ENCODE assay signal across 12 cellular contexts in the genomic region with DNA sequence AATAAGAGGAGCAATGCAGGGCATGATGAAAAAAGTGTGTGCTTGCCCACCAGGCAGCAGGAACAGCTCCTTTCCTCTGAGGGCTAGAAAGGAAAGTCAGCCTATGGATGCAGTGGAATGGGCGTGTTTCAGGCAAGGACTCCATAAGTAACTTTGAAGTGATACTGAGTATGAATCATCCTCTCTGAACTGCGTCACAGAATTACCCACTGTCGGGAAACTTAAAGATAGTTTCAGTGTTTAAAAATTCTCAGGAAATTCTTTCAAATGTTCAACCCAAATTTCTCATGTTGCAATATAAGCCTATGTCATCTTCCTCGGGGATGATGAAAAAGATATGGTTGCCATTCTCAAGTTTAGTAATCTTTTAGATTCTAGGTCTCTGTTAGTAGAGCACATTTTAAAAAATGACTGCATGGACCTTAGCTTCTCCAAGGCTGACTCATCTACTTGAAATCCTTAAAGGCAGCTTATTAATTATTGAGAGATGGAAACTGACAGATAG. TPM values are rescaled to one million over a fixed set of nuclear protein-coding genes. Genes with fewer than 3 reads are reported as not detected.
DNase-seq lines count a peak whose midpoint lies in the region; ATAC-seq and TF ChIP-seq lines count a peak whose summit lies in the region.
"Had no signal": no experiment of that assay in that cellular context is flagged by ENCODE, and none has a peak within 500 bp of the region (broad histone marks: within the 10 kb centered on the region; RNA-seq: fewer than 3 reads in every experiment).

No MANE protein-coding gene starts in this region.

- H3K4me3 Mint-ChIP-seq in T-cell (no peak overlapping the region), neural progenitor cell (no peak overlapping the region), endodermal cell (no peak overlapping the region)
- H3K4me3 Mint-ChIP-seq: stimulated activated naive CD8-positive, alpha-beta T cell treated with anti-CD3 and anti-CD28 coated beads, Interleukin-15, Interleukin-2, amounts not matched to agents 100 ng/mL and 50 ng/mL, for 24 hours had no signal

- H3K23ac ChIP-seq in mesenchymal stem cell (ENCODE audit: low read length in 2 of 2) = no peak overlapping the region

- no peak overlapping the region for H2BK12ac ChIP-seq in mesenchymal stem cell (ENCODE audit: low read length in 2 of 2)

- no peak overlapping the region for H2BK15ac ChIP-seq in mesenchymal stem cell (ENCODE audit: low read depth, poor library complexity, severe bottlenecking)

- TF ChIP-seq CTCF in astrocyte of the cerebellum (IDR thresholded peaks at IDR 0.05; ENCODE audit: low read depth, low read length, missing control alignments) (no peak), neural progenitor cell (IDR thresholded peaks at IDR 0.05) (no peak), endodermal cell (conservative IDR thresholded peaks at IDR 0.05) (no peak)

- CTCF ChIA-PET in T-cell (lab: Charles Lee) = interaction anchor here in 1 of 2 donors (1.1 kb wide), 1 partner anchor 12 kb away, joined by 3 read pairs; no protein-coding TSS in a partner anchor

- H3K27ac ChIP-seq in mesenchymal stem cell (ENCODE audit: low read length, poor library complexity, severe bottlenecking) (peak overlapping the region; percentile 42), neural progenitor cell (no peak overlapping the region), endodermal cell (ENCODE audit: low read depth, low read length) (no peak overlapping the region)
- no peak overlapping the region for H3K27ac ChIP-seq in effector memory CD4-positive, alpha-beta T cell (ENCODE audit: insufficient read depth, low read length, poor library complexity, severe bottlenecking)
- H3K27ac ChIP-seq: prostate gland had no signal

- no peak overlapping the region for H4K8ac ChIP-seq in mesenchymal stem cell (ENCODE audit: low read length)

- in situ Hi-C loops in astrocyte of the cerebellum (cut with HindIII; ENCODE audit: low sequenced_read_pairs) = no loop called here

- H3K9me3 Mint-ChIP-seq in T-cell (no peaks in the 10 kb centered on the region), neural progenitor cell (no peaks in the 10 kb centered on the region), endodermal cell (peaks cover 19% of the 10 kb centered on the region)
- H3K9me3 Mint-ChIP-seq: stimulated activated naive CD8-positive, alpha-beta T cell treated with anti-CD3 and anti-CD28 coated beads, Interleukin-15, Interleukin-2, amounts not matched to agents 100 ng/mL and 50 ng/mL, for 24 hours had no signal

- H3K4me1 ChIP-seq in mesenchymal stem cell (ENCODE audit: control insufficient read depth, insufficient read depth, low read depth, low read length) (peaks cover 3% of the 10 kb centered on the region), neural progenitor cell (no peaks in the 10 kb centered on the region), endodermal cell (ENCODE audit: control insufficient read depth, insufficient read depth, low read length) (no peaks in the 10 kb centered on the region)
- H3K4me1 ChIP-seq in effector memory CD4-positive, alpha-beta T cell (ENCODE audit: control insufficient read depth, insufficient read depth, low read length, poor library complexity, severe bottlenecking) = no peaks in the 10 kb centered on the region
- H3K4me1 ChIP-seq: prostate gland had no signal

- ATAC-seq in HG02610 (IDR thresholded peaks at IDR 0.05; ENCODE audit: unreplicated experiment) = peak; percentile 66
- ATAC-seq in T-cell (replicated peaks in 1 of 4) = no peak

- H3K9me3 ChIP-seq in mesenchymal stem cell (ENCODE audit: control insufficient read depth, low read length) (no peaks in the 10 kb centered on the region), neural progenitor cell (ENCODE audit: low read depth) (no peaks in the 10 kb centered on the region), endodermal cell (ENCODE audit: control insufficient read depth, low read length) (no peaks in the 10 kb centered on the region)
- no peaks in the 10 kb centered on the region for H3K9me3 ChIP-seq in effector memory CD4-positive, alpha-beta T cell (ENCODE audit: control insufficient read depth, low read length)
- H3K9me3 ChIP-seq: prostate gland had no signal

- no peaks in the 10 kb centered on the region for H3F3A ChIP-seq in neural progenitor cell (ENCODE audit: low read depth)

- H3K27ac Mint-ChIP-seq in T-cell = no peak overlapping the region
- no peak overlapping the region for H3K27ac Mint-ChIP-seq in neural progenitor cell
- H3K27ac Mint-ChIP-seq in endodermal cell = no peak overlapping the region

- WGBS in mesenchymal stem cell = 0% methylated on average over 1 of the region's 4 CpGs
- 89% methylated on average over 3 to 4 of the region's 4 CpGs for WGBS in endodermal cell (ENCODE audit: insufficient coverage in 1 of 2, insufficient read length in 1 of 2), 2 experiments

- H3K27me3 ChIP-seq in mesenchymal stem cell (ENCODE audit: control insufficient read depth in 1 of 2, insufficient read depth in 1 of 2, low read length in 2 of 2) = no peaks in the 10 kb centered on the region
- H3K27me3 ChIP-seq in effector memory CD4-positive, alpha-beta T cell (replicated peaks; ENCODE audit: control insufficient read depth, insufficient read depth, low read length, poor library complexity, severe bottlenecking) = no peaks in the 10 kb centered on the region
- H3K27me3 ChIP-seq in neural progenitor cell = no peaks in the 10 kb centered on the region
- no peaks in the 10 kb centered on the region for H3K27me3 ChIP-seq in endodermal cell (ENCODE audit: control insufficient read depth, insufficient read depth, low read length, poor library complexity, severe bottlenecking)

- H3K18ac ChIP-seq in mesenchymal stem cell (ENCODE audit: low read depth in 1 of 2, low read length in 2 of 2) = no peak overlapping the region

- H3K4me1 Mint-ChIP-seq in T-cell (peaks cover 3 to 5% (median 4%) of the 10 kb centered on the region in 3 donors), neural progenitor cell (peaks cover 11% of the 10 kb centered on the region), endodermal cell (no peaks in the 10 kb centered on the region)

- peaks cover 66% of the 10 kb centered on the region for H3K36me3 Mint-ChIP-seq in T-cell
- H3K36me3 Mint-ChIP-seq in neural progenitor cell = peaks cover 23% of the 10 kb centered on the region
- peaks cover 44% of the 10 kb centered on the region for H3K36me3 Mint-ChIP-seq in endodermal cell (ENCODE audit: low read depth)

- peak; percentile 65 for DNase-seq in CD1c-positive myeloid dendritic cell (ENCODE audit: extremely low spot score)
- DNase-seq in astrocyte of the cerebellum (ENCODE audit: low read depth) = peak; percentile 67
- peak; percentile 97 for DNase-seq in mesenchymal stem cell
- DNase-seq in effector memory CD4-positive, alpha-beta T cell = no peak
- no peak for DNase-seq in T-cell
- no peak for DNase-seq in neural progenitor cell (ENCODE audit: low spot score)
- no peak for DNase-seq in endodermal cell
- DNase-seq: central memory CD4-positive, alpha-beta T cell; NCI-H446 had no signal

- H4K20me1 ChIP-seq in neural progenitor cell (ENCODE audit: low read depth) = no peaks in the 10 kb centered on the region

- H3K79me1 ChIP-seq in mesenchymal stem cell (replicated peaks; ENCODE audit: low read length, poor library complexity, severe bottlenecking) = no peaks in the 10 kb centered on the region

- POLR2A ChIA-PET in T-cell (lab: Charles Lee) = no interaction called here

- H2BK120ac ChIP-seq in mesenchymal stem cell (ENCODE audit: low read depth, low read length) = no peak overlapping the region

- H2AFZ ChIP-seq in mesenchymal stem cell (ENCODE audit: low read depth, low read length) = peak overlapping the region; percentile 27
- H2AFZ ChIP-seq in neural progenitor cell (replicated peaks) = no peak overlapping the region

- H3K36me3 ChIP-seq in mesenchymal stem cell (ENCODE audit: control insufficient read depth in 1 of 2, insufficient read depth in 2 of 2, low read depth in 1 of 2, low read length in 2 of 2) = peaks cover 7 to 36% of the 10 kb centered on the region in 2 experiments
- peaks cover 10% of the 10 kb centered on the region for H3K36me3 ChIP-seq in effector memory CD4-positive, alpha-beta T cell (ENCODE audit: control insufficient read depth, insufficient read depth, low read length)
- H3K36me3 ChIP-seq in neural progenitor cell = no peaks in the 10 kb centered on the region
- H3K36me3 ChIP-seq in endodermal cell (ENCODE audit: control insufficient read depth, insufficient read depth, low read length) = peaks cover 10% of the 10 kb centered on the region
- H3K36me3 ChIP-seq: prostate gland had no signal

- H3K14ac ChIP-seq in mesenchymal stem cell (ENCODE audit: low read length in 2 of 2) = no peak overlapping the region

- H2AK5ac ChIP-seq in mesenchymal stem cell (ENCODE audit: low read length, severe bottlenecking) = no peak overlapping the region

- H3K4me3 ChIP-seq in astrocyte of the cerebellum (ENCODE audit: low read depth, low read length) (no peak overlapping the region), mesenchymal stem cell (ENCODE audit: insufficient read depth in 1 of 2, low read depth in 1 of 2, low read length in 2 of 2) (peak overlapping the region in 1 of 2 experiments; percentile 31), neural progenitor cell (no peak overlapping the region), endodermal cell (ENCODE audit: low read length) (no peak overlapping the region)
- no peak overlapping the region for H3K4me3 ChIP-seq in effector memory CD4-positive, alpha-beta T cell (ENCODE audit: insufficient read depth, low read depth, low read length, poor library complexity, severe bottlenecking)
- H3K4me3 ChIP-seq: prostate gland had no signal

- H3K27me3 Mint-ChIP-seq in T-cell = no peaks in the 10 kb centered on the region
- H3K27me3 Mint-ChIP-seq in neural progenitor cell (ENCODE audit: insufficient read depth, low read depth) = no peaks in the 10 kb centered on the region
- no peaks in the 10 kb centered on the region for H3K27me3 Mint-ChIP-seq in endodermal cell (ENCODE audit: insufficient read depth)
- H3K27me3 Mint-ChIP-seq: stimulated activated naive CD8-positive, alpha-beta T cell treated with anti-CD3 and anti-CD28 coated beads, Interleukin-15, Interleukin-2, amounts not matched to agents 100 ng/mL and 50 ng/mL, for 24 hours had no signal

- H3K4me2 ChIP-seq in mesenchymal stem cell (ENCODE audit: low read length, poor library complexity, severe bottlenecking) (no peak overlapping the region), neural progenitor cell (no peak overlapping the region)

- H4K91ac ChIP-seq in mesenchymal stem cell (ENCODE audit: low read length) = no peak overlapping the region

- no peaks in the 10 kb centered on the region for H3K79me2 ChIP-seq in neural progenitor cell (ENCODE audit: low read depth)

- no peak overlapping the region for H2BK5ac ChIP-seq in mesenchymal stem cell (ENCODE audit: low read depth, low read length, poor library complexity, severe bottlenecking)

- H3K4ac ChIP-seq in mesenchymal stem cell (ENCODE audit: low read depth in 1 of 2, low read length in 2 of 2) = no peak overlapping the region

- peak overlapping the region; percentile 74 for H3K9ac ChIP-seq in mesenchymal stem cell (ENCODE audit: low read length)
- no peak overlapping the region for H3K9ac ChIP-seq in neural progenitor cell
- H3K9ac ChIP-seq in endodermal cell (ENCODE audit: extremely low read depth, low read length, poor library complexity, severe bottlenecking) = no peak overlapping the region

RNA-seq across cellular contexts. Expression of gene PTCD2, which starts 27.7 kb away (rescaled TPM):
- 5.4 TPM for polyA plus RNA-seq in mesenchymal stem cell (2013, experiment 1 of 2)
- polyA plus RNA-seq in mesenchymal stem cell (2013, experiment 2 of 2) = 4.9 TPM
- total RNA-seq in T-cell = 10 to 100 TPM in 1 of 5 donors, 1 to 10 TPM in 4; 5.9 to 12.1 (median 8.1) TPM
- total RNA-seq in neural progenitor cell (ENCODE audit: low replicate concordance) = 13.7 and 13.8 TPM in 2 replicates
- 10 to 100 TPM in 1 of 2 donors, 1 to 10 TPM in 1; 9.5 to 13.4 TPM for total RNA-seq in endodermal cell
- 10.5 TPM for polyA plus RNA-seq in endodermal cell (2013, experiment 1 of 2)
- polyA plus RNA-seq in endodermal cell (2013, experiment 2 of 2) = 8.8 TPM

RNA-seq across cellular contexts. Expression of gene MRPS27, which starts 27.8 kb away (rescaled TPM):
- 34.7 TPM for polyA plus RNA-seq in mesenchymal stem cell (2013, experiment 1 of 2)
- polyA plus RNA-seq in mesenchymal stem cell (2013, experiment 2 of 2) = 34.6 TPM
- total RNA-seq in T-cell (10 to 100 TPM; 34.4 to 43.3 (median 39.7) TPM), neural progenitor cell (ENCODE audit: low replicate concordance) (122 and 154 TPM in 2 replicates), endodermal cell (10 to 100 TPM; 55.2 to 80.8 TPM)
- 68.4 TPM for polyA plus RNA-seq in endodermal cell (2013, experiment 1 of 2)
- polyA plus RNA-seq in endodermal cell (2013, experiment 2 of 2) = 64.3 TPM

Comparison
In these comparisons a context has a peak if more than half of its experiments do, and no peak if none do; other contexts are left out.
1. DNase-seq: peak in CD1c-positive myeloid dendritic cell (single experiment), astrocyte of the cerebellum (single experiment) and mesenchymal stem cell (single experiment); none in effector memory CD4-positive, alpha-beta T cell (0 of 3), T-cell (0 of 34), neural progenitor cell (single experiment) and endodermal cell (single experiment).